9 cellular contexts compared by ENCODE assay signal in genomic region chr17:77869665-77870132, GRCh38.
A peak's percentile ranks its signal among the peaks of the same experiment; 100 is the strongest.
DNase-seq lines count a peak whose midpoint lies in the region; ATAC-seq and TF ChIP-seq lines count a peak whose summit lies in the region.
"Had no signal": no experiment of that assay in that cellular context is flagged by ENCODE, and none has a peak within 500 bp of the region (broad histone marks: within the 10 kb centered on the region; RNA-seq: fewer than 3 reads in every experiment).

No MANE protein-coding gene starts in this region.

- TF ChIP-seq RAD21 in SK-N-SH (IDR thresholded peaks at IDR 0.05; ENCODE audit: low read length) = no peak

- no peaks in the 10 kb centered on the region for H3K36me3 ChIP-seq in Karpas-422 (ENCODE audit: insufficient read depth, low read length)
- H3K36me3 ChIP-seq in SK-N-SH (replicated peaks in 1 of 2; ENCODE audit: control insufficient read depth in 1 of 2, insufficient read depth in 2 of 2, low read length in 1 of 2) = no peaks in the 10 kb centered on the region

- peak overlapping the region; percentile 89 for H3K4me2 ChIP-seq in Karpas-422 (ENCODE audit: low read depth, low read length, poor library complexity, severe bottlenecking)
- H3K4me2 ChIP-seq in SK-N-SH = no peak overlapping the region

- H3K4me1 ChIP-seq in Karpas-422 (ENCODE audit: low read length) (peaks cover 39% of the 10 kb centered on the region), SK-N-SH (ENCODE audit: control insufficient read depth in 1 of 2, insufficient read depth in 2 of 2, low read depth in 1 of 2, low read length in 1 of 2) (peaks cover 0 to 46% of the 10 kb centered on the region in 2 experiments; a peak in 2 of 4 replicates)

- H3K9ac ChIP-seq in Karpas-422 (ENCODE audit: low read length) (peak overlapping the region; percentile 72), SK-N-SH (no peak overlapping the region)

- intact Hi-C loops in left colon (cut with DNase I, micrococcal nuclease) = no loop called here

- WGBS in SK-N-SH (ENCODE audit: low lambda C conversion rate) = 62% methylated on average over 10 of the region's 10 CpGs

- peak; percentile 84 for ATAC-seq in GM18505 (IDR thresholded peaks at IDR 0.05; ENCODE audit: unreplicated experiment)
- ATAC-seq in GM21619 (IDR thresholded peaks at IDR 0.05; ENCODE audit: unreplicated experiment) = peak; percentile 66
- peak; percentile 35 for ATAC-seq in left colon
- ATAC-seq in omental fat pad (ENCODE audit: low FRiP score) = no peak

- H3K27ac ChIP-seq in Karpas-422 (ENCODE audit: low read length) (peak overlapping the region; percentile 92), SK-N-SH (ENCODE audit: low read depth in 2 of 2, low read length in 1 of 2) (no peak overlapping the region)

- TF ChIP-seq EP300 in SK-N-SH (IDR thresholded peaks at IDR 0.05; ENCODE audit: borderline replicate concordance in 1 of 2, low read depth in 1 of 2, low read length in 1 of 2) = no peak

- H3K9me2 ChIP-seq in Karpas-422 (replicated peaks; ENCODE audit: insufficient read depth, low read length) (no peaks in the 10 kb centered on the region), SK-N-SH (no peaks in the 10 kb centered on the region)

- TF ChIP-seq CTCF in SK-N-SH (IDR thresholded peaks at IDR 0.05) (no peak), omental fat pad (IDR thresholded peaks at IDR 0.05) (no peak)

- H3K27me3 ChIP-seq in Karpas-422 (ENCODE audit: low read length) (no peaks in the 10 kb centered on the region), SK-N-SH (ENCODE audit: insufficient read depth) (0 out of 2 replicates have a peak, but pooled peaks cover 12% of the 10 kb centered on the region)

- DNase-seq in Karpas-422 = peak; percentile 97
- DNase-seq in left colon = peak in 1 of 2 donors; percentile 40
- no peak for DNase-seq in NCI-H1048 (lab: John Stamatoyannopoulos, UW)
- no peak for DNase-seq in SK-N-SH
- DNase-seq in omental fat pad (ENCODE audit: low spot score) = no peak
- DNase-seq in KBM-7 = no peak

- H4K20me1 ChIP-seq in Karpas-422 (ENCODE audit: insufficient read depth, low read depth, low read length) (no peaks in the 10 kb centered on the region), SK-N-SH (ENCODE audit: insufficient read depth) (no peaks in the 10 kb centered on the region)

- H2AFZ ChIP-seq in Karpas-422 (ENCODE audit: low read length) (no peak overlapping the region), SK-N-SH (ENCODE audit: low read depth) (no peak overlapping the region)

- POLR2A ChIA-PET in SK-N-SH (lab: Yijun Ruan, JAX) = interaction anchor here (0.7 to 2.2 kb wide), 4 partner anchors 12 to 556 kb away, joined by 3 to 9 read pairs (median 4); partner anchors contain the start of gene TNRC6C

- no peaks in the 10 kb centered on the region for H3K79me2 ChIP-seq in Karpas-422 (ENCODE audit: low read length)
- no peaks in the 10 kb centered on the region for H3K79me2 ChIP-seq in SK-N-SH (ENCODE audit: insufficient read depth)

- H3K4me3 ChIP-seq in Karpas-422 (ENCODE audit: low read length) (peak overlapping the region; percentile 66), SK-N-SH (ENCODE audit: low read depth in 2 of 2, low read length in 1 of 2) (no peak overlapping the region)
- H3K4me3 ChIP-seq: skin epidermis had no signal

- CTCF ChIA-PET in SK-N-SH (lab: Yijun Ruan, JAX) = interaction anchor here (0.7 to 2.2 kb wide), 8 partner anchors 11 to 439 kb away, joined by 3 to 9 read pairs (median 4); no protein-coding TSS in a partner anchor

- H3F3A ChIP-seq in SK-N-SH (replicated peaks; ENCODE audit: insufficient read depth) = no peaks in the 10 kb centered on the region

- no peak for TF ChIP-seq POLR2A in GM18505 (IDR thresholded peaks at IDR 0.05; ENCODE audit: borderline replicate concordance, extremely low read depth, insufficient read depth, insufficient read length)

- H3K9me3 ChIP-seq in Karpas-422 (ENCODE audit: low read length) = no peaks in the 10 kb centered on the region; the same call in 1 of the 2 replicates
- H3K9me3 ChIP-seq in SK-N-SH = no peaks in the 10 kb centered on the region

- in situ Hi-C loops in KBM-7 (cut with MboI; ENCODE audit: low pct_unique_long_range_greater_than_20kb, low sequenced_read_pairs) = no loop called here

TF ChIP-seq in SK-N-SH, 30 proteins besides CTCF, POLR2A, EP300 and RAD21:
- TF ChIP-seq JUND (IDR thresholded peaks at IDR 0.05) = no peak
- no peak for TF ChIP-seq GABPA (IDR thresholded peaks at IDR 0.05; ENCODE audit: low read depth)
- TF ChIP-seq SIN3A (IDR thresholded peaks at IDR 0.05; ENCODE audit: borderline replicate concordance, low read depth, low read length) = no peak
- TF ChIP-seq ZBTB33 (IDR thresholded peaks at IDR 0.05; ENCODE audit: borderline replicate concordance, low read depth) = no peak
- no peak for TF ChIP-seq TEAD4 (IDR thresholded peaks at IDR 0.05; ENCODE audit: borderline replicate concordance, insufficient read depth)
- TF ChIP-seq GATA2 (CRISPR knock-in tag; IDR thresholded peaks at IDR 0.05) = no peak
- no peak for TF ChIP-seq ELF1 (IDR thresholded peaks at IDR 0.05)
- no peak for TF ChIP-seq NRF1 (IDR thresholded peaks at IDR 0.05; ENCODE audit: low read depth, low read length)
- TF ChIP-seq MEF2A (IDR thresholded peaks at IDR 0.05; ENCODE audit: borderline replicate concordance, low read depth) = no peak
- no peak for TF ChIP-seq TCF12 (IDR thresholded peaks at IDR 0.05)
- TF ChIP-seq TAF1 (IDR thresholded peaks at IDR 0.05; ENCODE audit: borderline replicate concordance, low read depth, low read length) = no peak
- TF ChIP-seq NFIC (IDR thresholded peaks at IDR 0.05; ENCODE audit: borderline replicate concordance) = no peak
- no peak for TF ChIP-seq USF2 (IDR thresholded peaks at IDR 0.05; ENCODE audit: borderline replicate concordance, low read depth, low read length)
- TF ChIP-seq MXI1 (IDR thresholded peaks at IDR 0.05; ENCODE audit: low read depth, low read length) = no peak
- TF ChIP-seq REST (IDR thresholded peaks at IDR 0.05; ENCODE audit: low read depth, low read length) = no peak
- TF ChIP-seq MAX (IDR thresholded peaks at IDR 0.05; ENCODE audit: low read depth) = no peak
- no peak for TF ChIP-seq CHD2 (IDR thresholded peaks at IDR 0.05; ENCODE audit: low read length, partially characterized antibody)
